Comparison of ENCODE assay signal across 8 cellular contexts in the genomic region with DNA sequence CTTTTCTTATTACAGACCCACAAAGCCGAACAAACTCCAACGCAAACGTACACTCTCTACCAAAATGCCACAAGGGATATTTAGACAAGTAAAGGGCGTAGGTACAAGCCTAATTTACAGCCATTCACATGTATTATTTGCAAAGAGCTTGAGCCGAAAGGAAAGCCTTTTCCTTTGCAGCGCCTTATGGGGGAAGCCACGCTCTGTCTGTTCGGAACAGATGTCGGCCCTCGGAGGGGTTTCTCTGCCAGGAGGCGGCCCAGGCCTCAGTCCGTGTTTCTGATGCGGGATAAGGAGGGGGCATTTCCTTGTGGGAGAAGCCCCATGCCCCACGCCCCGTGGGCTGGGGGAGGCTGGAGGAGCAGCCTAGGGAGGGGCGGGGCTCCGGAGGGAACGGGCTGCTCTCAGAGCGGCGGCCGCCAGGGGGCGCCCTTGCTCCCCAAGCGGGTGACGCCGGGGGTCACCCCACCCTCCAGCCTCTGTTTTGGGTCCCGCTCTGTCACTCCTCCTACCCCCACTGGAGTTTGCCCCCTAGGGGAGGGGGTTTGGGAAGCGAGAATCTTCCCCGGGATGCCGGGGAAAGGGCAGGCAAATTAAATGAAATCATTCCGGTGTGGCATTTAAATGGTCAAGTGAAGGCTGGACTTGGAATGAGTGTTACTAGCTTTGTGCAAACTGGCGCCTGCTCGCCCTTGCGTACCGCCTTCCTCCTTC. TPM values are rescaled to one million over a fixed set of nuclear protein-coding genes. Genes with fewer than 3 reads are reported as not detected.
DNase-seq lines count a peak whose midpoint lies in the region; ATAC-seq and TF ChIP-seq lines count a peak whose summit lies in the region.

No MANE protein-coding gene starts in this region.

- TF ChIP-seq CTCF in GM06990 (IDR thresholded peaks at IDR 0.05; ENCODE audit: insufficient read depth, low read length, poor library complexity, severe bottlenecking) = peak; percentile 99
- TF ChIP-seq CTCF in chondrocyte (IDR thresholded peaks at IDR 0.05) = peak; percentile 100

- H3K4me1 Mint-ChIP-seq in activated CD4-positive, alpha-beta T cell treated with anti-CD3 and anti-CD28 coated beads for 36 hours = peaks cover 11% of the 10 kb centered on the region
- peaks cover 24% of the 10 kb centered on the region for H3K4me1 Mint-ChIP-seq in chondrocyte (ENCODE audit: low read depth)

- H3K36me3 Mint-ChIP-seq in activated CD4-positive, alpha-beta T cell treated with anti-CD3 and anti-CD28 coated beads for 36 hours (ENCODE audit: low read depth) = no peaks in the 10 kb centered on the region
- no peaks in the 10 kb centered on the region for H3K36me3 Mint-ChIP-seq in chondrocyte (ENCODE audit: low read depth)

- ATAC-seq in activated CD4-positive, alpha-beta T cell treated with anti-CD3 and anti-CD28 coated beads for 36 hours = peak; percentile 95
- peak; percentile 97 for ATAC-seq in left colon

- intact Hi-C loops in activated CD4-positive, alpha-beta T cell treated with anti-CD3 and anti-CD28 coated beads for 36 hours (cut with DNase I, micrococcal nuclease) = loop anchor here in 1 of 2 experiments (1.0 kb wide), 1 partner anchor 880 kb away; no protein-coding TSS in a partner anchor
- intact Hi-C loops in left colon (cut with DNase I, micrococcal nuclease) = no loop called here

- no peaks in the 10 kb centered on the region; the same call in 1 of the 2 replicates for H3K27me3 ChIP-seq in GM06990 (replicated peaks; ENCODE audit: control insufficient read depth, insufficient read depth, low read length)
- H3K27me3 ChIP-seq in H7 (ENCODE audit: control insufficient read depth, insufficient read depth, low read length) = no peaks in the 10 kb centered on the region; the same call in 1 of the 2 replicates

- H3K36me3 ChIP-seq in GM06990 (ENCODE audit: control insufficient read depth, insufficient read depth, low read length) (no peaks in the 10 kb centered on the region), H7 (replicated peaks; ENCODE audit: control insufficient read depth, insufficient read depth, low read length) (no peaks in the 10 kb centered on the region)

- H3K9me3 Mint-ChIP-seq in activated CD4-positive, alpha-beta T cell treated with anti-CD3 and anti-CD28 coated beads for 36 hours (ENCODE audit: low read depth) = no peaks in the 10 kb centered on the region
- no peaks in the 10 kb centered on the region for H3K9me3 Mint-ChIP-seq in chondrocyte (ENCODE audit: low read depth)

- H3K4me3 ChIP-seq in GM06990 (replicated peaks; ENCODE audit: low read depth, low read length) (peak overlapping the region; percentile 62), H7 (ENCODE audit: insufficient read depth, low read depth, low read length) (peak overlapping the region; percentile 40)

- DNase-seq in GM06990 (ENCODE audit: extremely low read depth, insufficient read length) (peak; percentile 64), H7 (peak; percentile 92), MV-4-11 (lab: John Stamatoyannopoulos, UW) (peak; percentile 32), chondrocyte (ENCODE audit: low spot score) (no peak), left colon (peak in 1 of 2 donors; percentile 83), COLO829 (ENCODE audit: low spot score) (no peak)
- peak; percentile 83 for DNase-seq in activated CD4-positive, alpha-beta T cell treated with anti-CD3 and anti-CD28 coated beads for 36 hours
- peak; percentile 25 to 53 for DNase-seq in stimulated activated CD4-positive, alpha-beta T cell treated with anti-CD3 and anti-CD28 coated beads, Interleukin-1b, Interleukin-23, amount 100 ng/mL, for 1 hour (ENCODE audit: low read depth in 2 of 2)

- POLR2A ChIA-PET in activated CD4-positive, alpha-beta T cell treated with anti-CD3 and anti-CD28 coated beads for 36 hours (lab: Charles Lee) = no interaction called here

- H3K4me3 Mint-ChIP-seq in activated CD4-positive, alpha-beta T cell treated with anti-CD3 and anti-CD28 coated beads for 36 hours = peak overlapping the region; percentile 60
- peak overlapping the region; percentile 80 for H3K4me3 Mint-ChIP-seq in chondrocyte (ENCODE audit: unreplicated experiment)

- CTCF ChIA-PET in activated CD4-positive, alpha-beta T cell treated with anti-CD3 and anti-CD28 coated beads for 36 hours (lab: Charles Lee) = interaction anchor here (0.5 to 2.4 kb wide), 23 partner anchors 8 to 699 kb away, joined by 3 to 10 read pairs (median 3); a partner anchor contains a TSS

- H3K27ac Mint-ChIP-seq in activated CD4-positive, alpha-beta T cell treated with anti-CD3 and anti-CD28 coated beads for 36 hours = no peak overlapping the region
- H3K27ac Mint-ChIP-seq in chondrocyte (ENCODE audit: unreplicated experiment) = peak overlapping the region; percentile 42

- H3K27me3 Mint-ChIP-seq in activated CD4-positive, alpha-beta T cell treated with anti-CD3 and anti-CD28 coated beads for 36 hours = peaks cover 48% of the 10 kb centered on the region
- peaks cover 42% of the 10 kb centered on the region for H3K27me3 Mint-ChIP-seq in chondrocyte (ENCODE audit: low read depth)

RNA-seq across cellular contexts. Expression of a gene that starts 2.9 kb away (rescaled TPM):
- total RNA-seq in H7 (2014; rRNA removed; shearing (Covaris generic)) = 0.04 TPM in 1 of 2 replicates, not detected in the other
- total RNA-seq in activated CD4-positive, alpha-beta T cell treated with anti-CD3 and anti-CD28 coated beads for 36 hours = not detected
- total RNA-seq in chondrocyte (0.37 to 0.51 TPM in 2 of 3 replicates, not detected in the other), left colon (1 to 10 TPM in 1 of 2 donors, not detected in 1; 1.0 TPM)

Comparison
In these comparisons a context has a peak if more than half of its experiments do, and no peak if none do; other contexts are left out.
1. DNase-seq: peak in GM06990 (single experiment), H7 (single experiment), MV-4-11 (single experiment), activated CD4-positive, alpha-beta T cell treated with anti-CD3 and anti-CD28 coated beads for 36 hours (single experiment) and stimulated activated CD4-positive, alpha-beta T cell treated with anti-CD3 and anti-CD28 coated beads, Interleukin-1b, Interleukin-23, amount 100 ng/mL, for 1 hour (2 of 2); none in chondrocyte (single experiment) and COLO829 (single experiment).